In the genomic region with DNA sequence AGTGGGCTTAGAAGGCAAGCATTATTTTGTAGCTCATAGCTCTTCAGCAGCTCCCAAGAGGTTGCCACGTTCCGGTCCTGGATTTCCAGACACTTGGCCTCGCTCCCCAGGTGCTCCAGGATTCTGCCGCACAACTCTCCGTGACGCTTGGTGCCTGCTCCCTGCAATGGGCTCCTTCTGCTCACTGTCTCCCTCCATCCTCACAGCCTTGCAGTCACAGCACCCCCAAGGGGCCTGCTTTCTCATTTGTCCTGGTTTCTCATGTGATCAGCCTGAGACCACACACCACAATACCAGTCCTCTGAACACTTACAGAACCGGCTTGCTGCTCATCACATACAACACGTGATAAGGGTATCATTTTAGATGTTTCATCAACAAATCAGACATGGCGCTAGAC, we compare ENCODE assay signal across 30 cellular contexts. TPM values are rescaled to one million over a fixed set of nuclear protein-coding genes. Genes with fewer than 3 reads are reported as not detected.
"Had no signal": no experiment of that assay in that cellular context is flagged by ENCODE, and none has a peak within 500 bp of the region (broad histone marks: within the 10 kb centered on the region; RNA-seq: fewer than 3 reads in every experiment).

No MANE protein-coding gene starts in this region.

- H3K4me1 Mint-ChIP-seq: activated naive CD4-positive, alpha-beta T cell treated with anti-CD3 and anti-CD28 coated beads, Interleukin-2, amount 50 U/mL, for 24 hours; naive B cell; nephron progenitor cell; stimulated activated naive B cell treated with anti-CD40 and anti-IgM and Interleukin-4, amounts not matched to agents 10 μg/mL and 1 μg/mL and 100 μg/mL, for 72 hours had no signal

- H3K4me3 Mint-ChIP-seq: activated CD8-positive, alpha-beta T cell treated with anti-CD3 and anti-CD28 coated beads for 36 hours; activated naive CD4-positive, alpha-beta T cell treated with anti-CD3 and anti-CD28 coated beads, Interleukin-2, amount 50 U/mL, for 24 hours; naive B cell; nephron progenitor cell; stimulated activated naive B cell treated with anti-CD40 and anti-IgM and Interleukin-4, amounts not matched to agents 10 μg/mL and 1 μg/mL and 100 μg/mL, for 72 hours had no signal

- H3K27me3 Mint-ChIP-seq: progenitor cell of endocrine pancreas had no signal

- DNase-seq: activated CD4-positive, alpha-beta T cell treated with anti-CD3 and anti-CD28 coated beads, Interleukin-2, amount 50 U/mL, for 1 hour; activated CD4-positive, CD25-positive, alpha-beta regulatory T cell treated with anti-CD3 and anti-CD28 coated beads, Interleukin-2, amount 50 U/mL, for 72 hours; activated CD8-positive, alpha-beta T cell treated with anti-CD3 and anti-CD28 coated beads for 36 hours; activated T-cell treated with anti-CD3 and anti-CD28 coated beads, Interleukin-2, amount 50 U/mL, for 48 hours; central memory CD4-positive, alpha-beta T cell; dermis blood vessel endothelial cell; effector CD4-positive, alpha-beta T cell; heart right ventricle; left ventricle myocardium superior; naive B cell; nephron progenitor cell; ovary; stimulated activated CD4-positive, alpha-beta T cell treated with anti-CD3 and anti-CD28 coated beads, Interleukin-4, amount 100 ng/mL, for 4 hours; stimulated activated CD8-positive, alpha-beta memory T cell treated with anti-CD3 and anti-CD28 coated beads, Interleukin-4, amount 100 ng/mL, for 48 hours; stimulated activated naive B cell treated with anti-CD40 and anti-IgM and Interleukin-4, amounts not matched to agents 10 μg/mL and 1 μg/mL and 100 μg/mL, for 72 hours; stomach; thyroid gland; upper lobe of right lung had no signal

- H3K36me3 ChIP-seq: breast epithelium, neutrophil, ovary, upper lobe of right lung had no signal

- H3K27me3 ChIP-seq: breast epithelium, heart right ventricle, ovary, thyroid gland had no signal

- H3K36me3 Mint-ChIP-seq: activated naive CD4-positive, alpha-beta T cell treated with anti-CD3 and anti-CD28 coated beads, Interleukin-2, amount 50 U/mL, for 24 hours; naive B cell had no signal

- H3K9me3 ChIP-seq: breast epithelium, neutrophil, ovary, stomach, thyroid gland, upper lobe of right lung had no signal

- H3K27ac Mint-ChIP-seq: activated CD8-positive, alpha-beta T cell treated with anti-CD3 and anti-CD28 coated beads for 36 hours; activated naive CD4-positive, alpha-beta T cell treated with anti-CD3 and anti-CD28 coated beads, Interleukin-2, amount 50 U/mL, for 24 hours; activated T-helper 2 cell treated with anti-CD3 and anti-CD28 coated beads, Interferon-gamma antibody, Interleukin-2, Interleukin-4, amounts not matched to agents 10 μg/mL and 5 μg/mL and 100 μg/mL, durations not matched to agents 14 hours and 24 hours and 36 hours; naive B cell; nephron progenitor cell; progenitor cell of endocrine pancreas; stimulated activated naive B cell treated with anti-CD40 and anti-IgM and Interleukin-4, amounts not matched to agents 10 μg/mL and 1 μg/mL and 100 μg/mL, for 72 hours had no signal

- H3K4me1 ChIP-seq: breast epithelium, heart right ventricle, stomach, thyroid gland, upper lobe of right lung had no signal

- H3K4me3 ChIP-seq: breast epithelium, heart right ventricle, ovary, skin epidermis, stomach, thyroid gland, upper lobe of right lung had no signal

- H3K9me3 Mint-ChIP-seq: activated T-helper 2 cell treated with anti-CD3 and anti-CD28 coated beads, Interferon-gamma antibody, Interleukin-2, Interleukin-4, amounts not matched to agents 10 μg/mL and 5 μg/mL and 100 μg/mL, durations not matched to agents 14 hours and 24 hours and 36 hours had no signal

- H3K27ac ChIP-seq: breast epithelium, heart right ventricle, neutrophil, ovary, skin epidermis, stomach, thyroid gland, upper lobe of right lung, VCaP had no signal

RNA-seq across cellular contexts. Expression of gene IGFBP1, which starts 23.0 kb away (rescaled TPM):
- total RNA-seq: activated CD8-positive, alpha-beta T cell treated with anti-CD3 and anti-CD28 coated beads for 36 hours; activated T-helper 2 cell treated with anti-CD3 and anti-CD28 coated beads, Interferon-gamma antibody, Interleukin-2, Interleukin-4, amounts not matched to agents 10 μg/mL and 5 μg/mL and 100 μg/mL, durations not matched to agents 14 hours and 24 hours and 36 hours; heart right ventricle; left ventricle myocardium superior; sciatic nerve; T-helper 1 cell treated with Interleukin-12 subunit alpha and Interleukin-12 subunit beta and Interleukin-4 antibody, amounts not matched to agents 30 ng/mL and 1 ng/mL, for 36 hours; thyroid gland; upper lobe of right lung had no signal
- polyA plus RNA-seq: stomach had no signal

RNA-seq across cellular contexts. Expression of gene CCDC201, which starts 38.4 kb away (rescaled TPM):
- total RNA-seq: activated CD8-positive, alpha-beta T cell treated with anti-CD3 and anti-CD28 coated beads for 36 hours; activated T-helper 2 cell treated with anti-CD3 and anti-CD28 coated beads, Interferon-gamma antibody, Interleukin-2, Interleukin-4, amounts not matched to agents 10 μg/mL and 5 μg/mL and 100 μg/mL, durations not matched to agents 14 hours and 24 hours and 36 hours; breast epithelium; dermis blood vessel endothelial cell; epithelial cell of proximal tubule; heart right ventricle; left ventricle myocardium superior; lung microvascular endothelial cell; ovary; progenitor cell of endocrine pancreas; renal cortical epithelial cell; sciatic nerve; stomach; T-helper 1 cell treated with Interleukin-12 subunit alpha and Interleukin-12 subunit beta and Interleukin-4 antibody, amounts not matched to agents 30 ng/mL and 1 ng/mL, for 36 hours; thyroid gland; upper lobe of right lung had no signal
- polyA plus RNA-seq: heart right ventricle, stomach had no signal
